In the genomic region with DNA sequence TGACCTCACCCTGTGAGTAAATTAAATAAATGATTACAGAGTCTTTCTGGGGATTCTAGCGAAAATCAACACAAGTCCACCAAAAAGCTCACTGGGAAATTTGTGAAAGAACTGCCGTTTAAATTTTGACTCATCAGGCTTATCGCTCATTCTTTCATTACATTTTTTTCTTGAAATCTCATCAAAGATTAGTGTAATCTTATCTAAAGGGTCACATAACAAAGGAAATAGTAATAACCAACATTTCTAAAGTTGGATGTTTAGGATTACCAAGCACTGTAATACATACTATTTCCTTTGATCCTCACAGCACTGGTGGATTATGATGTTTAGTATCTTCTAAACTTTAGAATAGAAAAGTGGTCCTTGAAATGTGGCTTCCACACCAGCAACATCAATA, we compare ENCODE assay signal across 23 cellular contexts.
"Had no signal": no experiment of that assay in that cellular context is flagged by ENCODE, and none has a peak within 500 bp of the region (broad histone marks: within the 10 kb centered on the region; RNA-seq: fewer than 3 reads in every experiment).

No MANE protein-coding gene starts in this region.

- DNase-seq: effector memory CD4-positive, alpha-beta T cell; foreskin melanocyte; head of caudate nucleus; left colon; left ventricle myocardium superior; mesendoderm; naive B cell; occipital lobe; psoas muscle; retina; right lobe of liver; spleen; stimulated activated CD4-positive, alpha-beta T cell treated with anti-CD3 and anti-CD28 coated beads, Interleukin-15, amount 100 ng/mL, for 24 hours; stimulated activated CD4-positive, alpha-beta T cell treated with anti-CD3 and anti-CD28 coated beads, Interleukin-1b, Interleukin-23, amount 100 ng/mL, for 48 hours; stimulated activated CD4-positive, alpha-beta T cell treated with anti-CD3 and anti-CD28 coated beads, Interleukin-4, amount 100 ng/mL, for 24 hours; stimulated activated naive CD8-positive, alpha-beta T cell treated with anti-CD3 and anti-CD28 coated beads, Interleukin-15, amount 100 ng/mL, for 72 hours; testis had no signal

- H3K9me3 ChIP-seq: right lobe of liver, testis had no signal

- H3K36me3 ChIP-seq: esophagus muscularis mucosa, right lobe of liver, spleen, tibial nerve had no signal

- H3K4me3 ChIP-seq: esophagus muscularis mucosa, hepatocyte, lung, psoas muscle, right lobe of liver, spleen, testis, tibial nerve had no signal

- H3K27me3 ChIP-seq: esophagus muscularis mucosa, hepatocyte, right lobe of liver, spleen, testis, tibial nerve had no signal

- H3K4me1 ChIP-seq: parathyroid adenoma, psoas muscle, right lobe of liver, spleen, testis, tibial nerve had no signal

- H3K27ac ChIP-seq: epithelial cell of prostate, esophagus muscularis mucosa, hepatocyte, parathyroid adenoma, psoas muscle, right lobe of liver, spleen, testis, tibial nerve had no signal

- H3K4me2 ChIP-seq: hepatocyte had no signal

- H2AFZ ChIP-seq: hepatocyte, parathyroid adenoma had no signal

- H3K79me2 ChIP-seq: hepatocyte, parathyroid adenoma had no signal

- H3K9ac ChIP-seq: parathyroid adenoma had no signal
